ENCODE assay signal across 1 cellular context in the genomic region with DNA sequence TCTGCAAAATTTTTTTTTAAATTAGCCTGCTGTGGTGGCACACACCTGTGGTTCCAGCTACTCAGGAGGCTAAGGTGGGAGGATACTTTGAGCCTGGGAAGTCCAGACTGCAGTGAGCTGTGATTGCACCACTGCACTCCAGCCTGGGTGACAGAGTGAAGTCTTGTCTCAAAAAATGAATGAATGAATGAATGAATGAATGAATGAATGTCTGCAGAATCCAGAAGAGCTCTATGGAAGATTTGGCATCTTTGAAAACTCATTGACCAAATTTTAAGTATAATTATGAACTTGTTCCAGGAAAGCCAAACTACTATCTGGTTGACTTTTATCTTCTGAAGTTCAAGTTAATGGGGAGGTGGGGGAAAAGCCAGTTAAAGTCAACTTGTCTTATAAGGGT.
TF ChIP-seq lines count a peak whose summit lies in the region.

No MANE protein-coding gene starts in this region.

TF ChIP-seq in H1, 55 proteins besides CTCF, POLR2A, EP300 and RAD21 (continued from another document):
- TF ChIP-seq MAFK (IDR thresholded peaks at IDR 0.05; ENCODE audit: low read depth, low read length) = no peak
- TF ChIP-seq, protein P1, sequence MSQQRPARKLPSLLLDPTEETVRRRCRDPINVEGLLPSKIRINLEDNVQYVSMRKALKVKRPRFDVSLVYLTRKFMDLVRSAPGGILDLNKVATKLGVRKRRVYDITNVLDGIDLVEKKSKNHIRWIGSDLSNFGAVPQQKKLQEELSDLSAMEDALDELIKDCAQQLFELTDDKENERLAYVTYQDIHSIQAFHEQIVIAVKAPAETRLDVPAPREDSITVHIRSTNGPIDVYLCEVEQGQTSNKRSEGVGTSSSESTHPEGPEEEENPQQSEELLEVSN (IDR thresholded peaks at IDR 0.05) = no peak
- no peak for TF ChIP-seq ZNF274 (IDR thresholded peaks at IDR 0.05; ENCODE audit: borderline replicate concordance, extremely low read depth, low read length)
- no peak for TF ChIP-seq SP1 (IDR thresholded peaks at IDR 0.05; ENCODE audit: low read depth, low read length)
- no peak for TF ChIP-seq SRF (IDR thresholded peaks at IDR 0.05; ENCODE audit: low read depth, low read length)
- TF ChIP-seq, protein P2, sequence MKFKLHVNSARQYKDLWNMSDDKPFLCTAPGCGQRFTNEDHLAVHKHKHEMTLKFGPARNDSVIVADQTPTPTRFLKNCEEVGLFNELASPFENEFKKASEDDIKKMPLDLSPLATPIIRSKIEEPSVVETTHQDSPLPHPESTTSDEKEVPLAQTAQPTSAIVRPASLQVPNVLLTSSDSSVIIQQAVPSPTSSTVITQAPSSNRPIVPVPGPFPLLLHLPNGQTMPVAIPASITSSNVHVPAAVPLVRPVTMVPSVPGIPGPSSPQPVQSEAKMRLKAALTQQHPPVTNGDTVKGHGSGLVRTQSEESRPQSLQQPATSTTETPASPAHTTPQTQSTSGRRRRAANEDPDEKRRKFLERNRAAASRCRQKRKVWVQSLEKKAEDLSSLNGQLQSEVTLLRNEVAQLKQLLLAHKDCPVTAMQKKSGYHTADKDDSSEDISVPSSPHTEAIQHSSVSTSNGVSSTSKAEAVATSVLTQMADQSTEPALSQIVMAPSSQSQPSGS (IDR thresholded peaks at IDR 0.05; ENCODE audit: low read length) = no peak
